ENCODE assay signal across 2 cellular contexts in genomic region chr5:43140286-43140685, GRCh38.
TF ChIP-seq lines count a peak whose summit lies in the region.

No MANE protein-coding gene starts in this region.

TF ChIP-seq in IMR-90, 13 proteins besides CTCF, POLR2A, EP300 and RAD21:
- TF ChIP-seq CEBPB (IDR thresholded peaks at IDR 0.05; ENCODE audit: low read depth, low read length): no peak
- TF ChIP-seq FOS (IDR thresholded peaks at IDR 0.05; ENCODE audit: low read depth, low read length): no peak
- no peak for TF ChIP-seq MAFK (IDR thresholded peaks at IDR 0.05; ENCODE audit: low read depth, low read length)
- no peak for TF ChIP-seq CHD1 (IDR thresholded peaks at IDR 0.05; ENCODE audit: low read depth, low read length)
- no peak for TF ChIP-seq SMC3 (IDR thresholded peaks at IDR 0.05; ENCODE audit: low read depth, low read length)
- TF ChIP-seq MXI1 (IDR thresholded peaks at IDR 0.05; ENCODE audit: borderline replicate concordance, low read depth, low read length): no peak

TF ChIP-seq in K562, 482 proteins besides CTCF, POLR2A, EP300 and RAD21:
- TF ChIP-seq STAT5B (CRISPR knock-in tag; IDR thresholded peaks at IDR 0.05) (no peak), NFIC (IDR thresholded peaks at IDR 0.05) (peak; percentile 91), NFIX (CRISPR knock-in tag; IDR thresholded peaks at IDR 0.05; ENCODE audit: low read depth) (peak; percentile 65)
- TF ChIP-seq, protein P1, sequence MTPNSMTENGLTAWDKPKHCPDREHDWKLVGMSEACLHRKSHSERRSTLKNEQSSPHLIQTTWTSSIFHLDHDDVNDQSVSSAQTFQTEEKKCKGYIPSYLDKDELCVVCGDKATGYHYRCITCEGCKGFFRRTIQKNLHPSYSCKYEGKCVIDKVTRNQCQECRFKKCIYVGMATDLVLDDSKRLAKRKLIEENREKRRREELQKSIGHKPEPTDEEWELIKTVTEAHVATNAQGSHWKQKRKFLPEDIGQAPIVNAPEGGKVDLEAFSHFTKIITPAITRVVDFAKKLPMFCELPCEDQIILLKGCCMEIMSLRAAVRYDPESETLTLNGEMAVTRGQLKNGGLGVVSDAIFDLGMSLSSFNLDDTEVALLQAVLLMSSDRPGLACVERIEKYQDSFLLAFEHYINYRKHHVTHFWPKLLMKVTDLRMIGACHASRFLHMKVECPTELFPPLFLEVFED (CRISPR knock-in tag; conservative IDR thresholded peaks at IDR 0.05): no peak
